ENCODE assay signal across 13 cellular contexts in the genomic region with DNA sequence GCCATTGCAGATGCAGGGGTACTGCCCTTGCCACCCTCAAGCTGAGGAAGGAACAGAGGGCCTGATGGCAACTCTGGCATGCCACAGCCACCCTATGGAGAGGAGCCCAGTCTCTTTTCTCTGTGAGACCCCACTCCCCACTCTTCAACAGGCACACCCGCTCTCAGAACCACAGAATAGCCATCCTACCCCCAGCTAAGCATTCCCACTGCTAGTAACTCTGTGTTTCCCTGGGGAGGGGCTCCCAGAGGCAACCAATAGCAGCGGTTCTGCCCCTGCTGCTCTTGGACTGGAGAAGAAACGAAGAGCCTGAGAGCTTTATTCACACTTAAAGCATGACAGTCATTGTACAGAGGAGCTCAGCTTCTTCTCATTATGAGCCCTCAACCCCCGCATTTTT.
"Had no signal": no experiment of that assay in that cellular context is flagged by ENCODE, and none has a peak within 500 bp of the region (broad histone marks: within the 10 kb centered on the region; RNA-seq: fewer than 3 reads in every experiment).

No MANE protein-coding gene starts in this region.

- H3K4me1 Mint-ChIP-seq: activated naive CD4-positive, alpha-beta T cell treated with anti-CD3 and anti-CD28 coated beads, Interleukin-2, amount 10 ng/mL, durations not matched to agents 7 days and 5 days had no signal

- H3K27ac ChIP-seq: esophagus squamous epithelium, ovary, sigmoid colon, thyroid gland, uterus had no signal

- H3K4me3 ChIP-seq: esophagus squamous epithelium, ovary, sigmoid colon, thyroid gland, uterus had no signal

- ATAC-seq: stimulated activated memory B cell treated with anti-CD40 and anti-IgM and Interleukin-4, amounts not matched to agents 10 μg/mL and 1 μg/mL and 100 μg/mL, for 72 hours had no signal

- H3K36me3 Mint-ChIP-seq: activated naive CD4-positive, alpha-beta T cell treated with anti-CD3 and anti-CD28 coated beads, Interleukin-2, amount 10 ng/mL, durations not matched to agents 7 days and 5 days; stimulated activated memory B cell treated with anti-CD40 and anti-IgM and Interleukin-4, amounts not matched to agents 10 μg/mL and 1 μg/mL and 100 μg/mL, for 72 hours had no signal

- H3K36me3 ChIP-seq: esophagus squamous epithelium, ovary, sigmoid colon, thyroid gland, uterus had no signal

- H3K9me3 Mint-ChIP-seq: activated naive CD4-positive, alpha-beta T cell treated with anti-CD3 and anti-CD28 coated beads, Interleukin-2, amount 10 ng/mL, durations not matched to agents 7 days and 5 days; stimulated activated memory B cell treated with anti-CD40 and anti-IgM and Interleukin-4, amounts not matched to agents 10 μg/mL and 1 μg/mL and 100 μg/mL, for 72 hours had no signal

- H3K27me3 Mint-ChIP-seq: activated naive CD4-positive, alpha-beta T cell treated with anti-CD3 and anti-CD28 coated beads, Interleukin-2, amount 10 ng/mL, durations not matched to agents 7 days and 5 days; stimulated activated memory B cell treated with anti-CD40 and anti-IgM and Interleukin-4, amounts not matched to agents 10 μg/mL and 1 μg/mL and 100 μg/mL, for 72 hours had no signal

- H3K4me3 Mint-ChIP-seq: activated naive CD4-positive, alpha-beta T cell treated with anti-CD3 and anti-CD28 coated beads, Interleukin-2, amount 10 ng/mL, durations not matched to agents 7 days and 5 days; stimulated activated memory B cell treated with anti-CD40 and anti-IgM and Interleukin-4, amounts not matched to agents 10 μg/mL and 1 μg/mL and 100 μg/mL, for 72 hours had no signal

- H3K27me3 ChIP-seq: esophagus squamous epithelium, ovary, sigmoid colon, thyroid gland, uterus had no signal

- H3K27ac Mint-ChIP-seq: activated naive CD4-positive, alpha-beta T cell treated with anti-CD3 and anti-CD28 coated beads, Interleukin-2, amount 10 ng/mL, durations not matched to agents 7 days and 5 days; stimulated activated memory B cell treated with anti-CD40 and anti-IgM and Interleukin-4, amounts not matched to agents 10 μg/mL and 1 μg/mL and 100 μg/mL, for 72 hours had no signal

- H3K9me3 ChIP-seq: esophagus squamous epithelium, ovary, sigmoid colon, thyroid gland, uterus had no signal

- DNase-seq: activated CD4-positive, alpha-beta T cell treated with anti-CD3 and anti-CD28 coated beads for 1 hour; activated CD4-positive, alpha-beta T cell treated with anti-CD3 and anti-CD28 coated beads, Interleukin-2, amount 50 U/mL, for 4 hours; activated naive CD4-positive, alpha-beta T cell treated with anti-CD3 and anti-CD28 coated beads, Interleukin-2, amount 10 ng/mL, durations not matched to agents 7 days and 5 days; activated T-cell treated with anti-CD3 and anti-CD28 coated beads for 4 hours; esophagus squamous epithelium; hypothalamus; ovary; sigmoid colon; stimulated activated CD4-positive, alpha-beta T cell treated with anti-CD3 and anti-CD28 coated beads, Interleukin-2, amount 100 ng/mL, for 24 hours; T-helper 9 cell; thyroid gland; uterus had no signal
